ENCODE assay signal across 8 cellular contexts in genomic region chr11:2194877-2195755, GRCh38. TPM values are rescaled to one million over a fixed set of nuclear protein-coding genes. Genes with fewer than 3 reads are reported as not detected.
DNase-seq lines count a peak whose midpoint lies in the region; ATAC-seq and TF ChIP-seq lines count a peak whose summit lies in the region.

No MANE protein-coding gene starts in this region.

- H3K9me3 ChIP-seq in esophagus muscularis mucosa = no peaks in the 10 kb centered on the region

- no peak for TF ChIP-seq POLR2A in esophagus muscularis mucosa (IDR thresholded peaks at IDR 0.05; ENCODE audit: low read depth)

- H3K4me1 ChIP-seq in esophagus muscularis mucosa = peaks cover 0 to 4% (median 0%) of the 10 kb centered on the region in 4 donors

- no peaks in the 10 kb centered on the region for H3K36me3 ChIP-seq in esophagus muscularis mucosa

- H3K27ac ChIP-seq in esophagus muscularis mucosa (replicated peaks in 1 of 4) = no peak overlapping the region

- no peak for ATAC-seq in GM21786 (IDR thresholded peaks at IDR 0.05; ENCODE audit: unreplicated experiment)

- H3K4me3 ChIP-seq in esophagus muscularis mucosa (no peak overlapping the region), retinal pigment epithelial cell (ENCODE audit: low read length) (no peak overlapping the region)

- peaks cover 0 to 49% (median 0%) of the 10 kb centered on the region in 4 donors for H3K27me3 ChIP-seq in esophagus muscularis mucosa

- intact Hi-C loops in esophagus muscularis mucosa (cut with DNase I) = loop anchor here (10.0 kb wide), 1 partner anchor 340 kb away; no protein-coding TSS in a partner anchor

- 34% methylated on average over 13 of the region's 24 CpGs for WGBS in esophagus muscularis mucosa

- no peak for TF ChIP-seq EP300 in esophagus muscularis mucosa (IDR thresholded peaks at IDR 0.05)

- peak; percentile 68 for DNase-seq in GM10266 (ENCODE audit: extremely low spot score)
- peak; percentile 60 for DNase-seq in NAMALWA (ENCODE audit: low spot score)
- peak; percentile 84 for DNase-seq in activated CD8-positive, alpha-beta memory T cell treated with anti-CD3 and anti-CD28 coated beads for 24 hours
- DNase-seq in esophagus muscularis mucosa (ENCODE audit: extremely low spot score) = no peak
- no peak for DNase-seq in retinal pigment epithelial cell (ENCODE audit: low read depth)
- DNase-seq in amniotic stem cell (lab: John Stamatoyannopoulos, UW) = no peak
- DNase-seq in NCI-H187 (lab: John Stamatoyannopoulos, UW) = no peak

- peak; percentile 78 for TF ChIP-seq CTCF in GM10266 (IDR thresholded peaks at IDR 0.05; ENCODE audit: control insufficient read depth, insufficient read depth, low read depth, missing control alignments)
- peak; percentile 48 to 80 (median 53) for TF ChIP-seq CTCF in esophagus muscularis mucosa (IDR thresholded peaks at IDR 0.05)
- TF ChIP-seq CTCF in retinal pigment epithelial cell (conservative IDR thresholded peaks at IDR 0.05; ENCODE audit: low read depth, low read length) = peak; percentile 92

RNA-seq across cellular contexts. Expression of gene TH, which starts 23.5 kb away (rescaled TPM):
- total RNA-seq in esophagus muscularis mucosa = 1 to 10 TPM in 1 of 4 donors, not detected in 3; 1.3 TPM

RNA-seq across cellular contexts. Expression of gene INS, which starts 34.1 kb away (rescaled TPM):
- not detected for total RNA-seq in esophagus muscularis mucosa

RNA-seq across cellular contexts. Expression of gene IGF2, which starts 55.9 kb away (rescaled TPM):
- total RNA-seq in esophagus muscularis mucosa = 10 to 100 TPM; 25.5 to 59.6 (median 33.0) TPM

Comparison
In these comparisons a context has a peak if more than half of its experiments do, and no peak if none do; other contexts are left out.
1. DNase-seq: peak in GM10266 (single experiment), NAMALWA (single experiment) and activated CD8-positive, alpha-beta memory T cell treated with anti-CD3 and anti-CD28 coated beads for 24 hours (single experiment); none in esophagus muscularis mucosa (single experiment), retinal pigment epithelial cell (single experiment), amniotic stem cell (single experiment) and NCI-H187 (0 of 2).
2. Peak in every context shown above with its lines, with median percentiles within 50 percentile points of each other: CTCF ChIP-seq.